1 cellular context compared by ENCODE assay signal in the genomic region with DNA sequence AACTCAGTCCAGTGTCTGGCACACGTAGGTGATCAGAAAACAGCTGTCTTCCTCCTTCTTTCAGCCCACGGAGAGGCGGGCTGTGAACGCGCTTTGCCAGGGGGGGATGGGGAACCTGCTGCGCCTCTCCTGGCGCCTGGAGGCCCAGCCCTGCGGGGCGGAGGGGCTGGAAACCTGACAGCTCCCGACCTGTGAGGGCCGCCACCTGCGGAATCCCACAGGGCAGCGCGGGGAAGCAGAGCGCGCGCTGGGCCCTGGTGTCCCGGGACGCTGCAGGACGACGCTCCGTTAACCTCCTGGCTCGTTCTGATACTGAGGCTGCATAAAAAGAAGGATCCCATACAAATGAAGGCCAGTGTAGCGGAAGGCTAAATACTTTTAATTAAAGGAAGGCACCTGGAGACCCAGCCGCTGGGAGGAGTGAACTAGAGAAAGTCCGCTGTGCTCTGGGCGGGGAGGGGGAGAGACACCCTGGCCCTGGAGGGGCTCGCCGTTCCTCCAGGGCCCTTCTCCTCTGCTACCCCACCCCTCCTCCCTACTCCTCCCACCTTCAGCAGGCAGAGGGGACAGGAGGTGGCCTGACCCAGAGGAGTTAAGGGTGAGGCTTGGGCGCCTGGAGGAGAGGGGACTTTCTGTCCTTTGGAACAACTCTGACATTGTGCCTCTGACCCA. TPM values are rescaled to one million over a fixed set of nuclear protein-coding genes. Genes with fewer than 3 reads are reported as not detected.
"Had no signal": no experiment of that assay in that cellular context is flagged by ENCODE, and none has a peak within 500 bp of the region (broad histone marks: within the 10 kb centered on the region; RNA-seq: fewer than 3 reads in every experiment).

No MANE protein-coding gene starts in this region.

RNA-seq across cellular contexts. Expression of gene TRIM43B, which starts 57.2 kb away (rescaled TPM):
- total RNA-seq: GM12878 had no signal
